ENCODE assay signal across 31 cellular contexts in genomic region chr2:85475801-85476610, GRCh38. TPM values are rescaled to one million over a fixed set of nuclear protein-coding genes. Genes with fewer than 3 reads are reported as not detected.
DNase-seq lines count a peak whose midpoint lies in the region; ATAC-seq and TF ChIP-seq lines count a peak whose summit lies in the region.
"Had no signal": no experiment of that assay in that cellular context is flagged by ENCODE, and none has a peak within 500 bp of the region (broad histone marks: within the 10 kb centered on the region; RNA-seq: fewer than 3 reads in every experiment).

No MANE protein-coding gene starts in this region.

- H3K9ac ChIP-seq in liver (ENCODE audit: low read depth in 1 of 2, low read length in 2 of 2) = peak overlapping the region in 1 of 2 donors; percentile 45

- no peak overlapping the region for H3K27ac Mint-ChIP-seq in stimulated activated effector memory CD8-positive, alpha-beta T cell treated with anti-CD3 and anti-CD28 coated beads, Interleukin-12 subunit alpha, Interleukin-12 subunit beta, amount 100 ng/mL, for 72 hours
- H3K27ac Mint-ChIP-seq: activated CD4-positive, alpha-beta memory T cell treated with anti-CD3 and anti-CD28 coated beads for 36 hours; activated naive CD4-positive, alpha-beta T cell treated with anti-CD3 and anti-CD28 coated beads, Interleukin-2, amount 50 U/mL, for 72 hours; activated T-helper 2 cell treated with anti-CD3 and anti-CD28 coated beads, Interferon-gamma antibody, Interleukin-2, Interleukin-4, amounts not matched to agents 10 μg/mL and 5 μg/mL and 100 μg/mL, durations not matched to agents 14 hours and 24 hours and 36 hours; B cell; CD8-positive, alpha-beta T cell; IgD-negative memory B cell; stimulated activated naive CD8-positive, alpha-beta T cell treated with anti-CD3 and anti-CD28 coated beads, Interleukin-15, amount 100 ng/mL, for 72 hours had no signal

- peaks cover 8 to 29% (median 16%) of the 10 kb centered on the region in 4 donors for H3K4me1 ChIP-seq in liver (ENCODE audit: control insufficient read depth in 4 of 4, insufficient read depth in 4 of 4, low read length in 3 of 4)
- H3K4me1 ChIP-seq: SJSA1, uterus had no signal

- H3K36me3 ChIP-seq in liver (ENCODE audit: control insufficient read depth in 4 of 4, insufficient read depth in 3 of 4, low read depth in 1 of 4, low read length in 3 of 4) = no peaks in the 10 kb centered on the region
- H3K36me3 ChIP-seq: gastroesophageal sphincter, Peyer's patch, SJSA1, uterus had no signal

- H3K36me3 Mint-ChIP-seq in stimulated activated effector memory CD8-positive, alpha-beta T cell treated with anti-CD3 and anti-CD28 coated beads, Interleukin-12 subunit alpha, Interleukin-12 subunit beta, amount 100 ng/mL, for 72 hours = no peaks in the 10 kb centered on the region
- H3K36me3 Mint-ChIP-seq: activated CD4-positive, alpha-beta memory T cell treated with anti-CD3 and anti-CD28 coated beads for 36 hours; activated naive CD4-positive, alpha-beta T cell treated with anti-CD3 and anti-CD28 coated beads, Interleukin-2, amount 50 U/mL, for 72 hours; CD8-positive, alpha-beta T cell; IgD-negative memory B cell had no signal

- TF ChIP-seq RAD21 in liver (IDR thresholded peaks at IDR 0.05) = no peak

- no peaks in the 10 kb centered on the region for H3K9me3 Mint-ChIP-seq in stimulated activated effector memory CD8-positive, alpha-beta T cell treated with anti-CD3 and anti-CD28 coated beads, Interleukin-12 subunit alpha, Interleukin-12 subunit beta, amount 100 ng/mL, for 72 hours
- H3K9me3 Mint-ChIP-seq: activated CD4-positive, alpha-beta memory T cell treated with anti-CD3 and anti-CD28 coated beads for 36 hours; activated naive CD4-positive, alpha-beta T cell treated with anti-CD3 and anti-CD28 coated beads, Interleukin-2, amount 50 U/mL, for 72 hours; activated T-helper 2 cell treated with anti-CD3 and anti-CD28 coated beads, Interferon-gamma antibody, Interleukin-2, Interleukin-4, amounts not matched to agents 10 μg/mL and 5 μg/mL and 100 μg/mL, durations not matched to agents 14 hours and 24 hours and 36 hours; CD8-positive, alpha-beta T cell; IgD-negative memory B cell; stimulated activated naive CD8-positive, alpha-beta T cell treated with anti-CD3 and anti-CD28 coated beads, Interleukin-15, amount 100 ng/mL, for 72 hours had no signal

- H3K4me3 ChIP-seq in liver (ENCODE audit: low read depth in 1 of 3, low read length in 3 of 3) = no peak overlapping the region
- H3K4me3 ChIP-seq: gastroesophageal sphincter, lung, Peyer's patch, SJSA1, uterus had no signal

- DNase-seq in Right ventricle myocardium inferior (ENCODE audit: missing footprints) (no peak), cardiac septum (ENCODE audit: low spot score) (no peak), left cardiac atrium (no peak)
- DNase-seq in activated CD4-positive, CD25-positive, alpha-beta regulatory T cell treated with anti-CD3 and anti-CD28 coated beads, Interleukin-2, amount 50 U/mL, for 72 hours = no peak
- DNase-seq in stimulated activated effector memory CD8-positive, alpha-beta T cell treated with anti-CD3 and anti-CD28 coated beads, Interleukin-12 subunit alpha, Interleukin-12 subunit beta, amount 100 ng/mL, for 72 hours (ENCODE audit: low spot score in 2 of 2) = no peak
- DNase-seq: activated CD4-positive, alpha-beta memory T cell treated with anti-CD3 and anti-CD28 coated beads for 36 hours; anterior cingulate cortex; CD8-positive, alpha-beta T cell; central memory CD4-positive, alpha-beta T cell; dermis blood vessel endothelial cell; NCI-H1092 treated with DMSO at 0.1 percent for 48 hours; NCI-H187 treated with DMSO at 0.1 percent for 48 hours; NCI-H2171 treated with DMSO at 0.1 percent for 48 hours; NCI-H524; Peyer's patch; stimulated activated CD4-positive, alpha-beta T cell treated with anti-CD3 and anti-CD28 coated beads, Interleukin-15, amount 100 ng/mL, for 24 hours; stimulated activated naive CD8-positive, alpha-beta T cell treated with anti-CD3 and anti-CD28 coated beads, Interleukin-15, amount 100 ng/mL, for 72 hours; T-helper 1 cell; uterus had no signal

- no peak for TF ChIP-seq CTCF in liver (IDR thresholded peaks at IDR 0.05; ENCODE audit: low read depth, low read length, missing input control)

- H3K27ac ChIP-seq in liver (ENCODE audit: low read depth in 1 of 2, low read length in 2 of 2) = no peak overlapping the region
- H3K27ac ChIP-seq: gastroesophageal sphincter, Peyer's patch, SJSA1, uterus had no signal

- ATAC-seq in Right ventricle myocardium inferior = peak; percentile 39
- ATAC-seq in left cardiac atrium = peak; percentile 36 to 53
- ATAC-seq in GM18519 (IDR thresholded peaks at IDR 0.05; ENCODE audit: low FRiP score, unreplicated experiment) = no peak
- no peak for ATAC-seq in HG02588 (IDR thresholded peaks at IDR 0.05; ENCODE audit: unreplicated experiment)
- ATAC-seq in stimulated activated effector memory CD8-positive, alpha-beta T cell treated with anti-CD3 and anti-CD28 coated beads, Interleukin-12 subunit alpha, Interleukin-12 subunit beta, amount 100 ng/mL, for 72 hours = no peak
- ATAC-seq: activated naive CD4-positive, alpha-beta T cell treated with anti-CD3 and anti-CD28 coated beads, Interleukin-2, amount 50 U/mL, for 72 hours; CD8-positive, alpha-beta T cell; gastroesophageal sphincter; stimulated activated naive CD8-positive, alpha-beta T cell treated with anti-CD3 and anti-CD28 coated beads, Interleukin-15, amount 100 ng/mL, for 72 hours had no signal

- no peaks in the 10 kb centered on the region for H3K27me3 ChIP-seq in liver (ENCODE audit: control insufficient read depth in 4 of 4, insufficient read depth in 4 of 4, low read length in 3 of 4)
- H3K27me3 ChIP-seq: gastroesophageal sphincter, Peyer's patch, SJSA1, uterus had no signal

- no peaks in the 10 kb centered on the region for H3K9me3 ChIP-seq in liver (ENCODE audit: control insufficient read depth in 4 of 4, low read length in 3 of 4)
- H3K9me3 ChIP-seq: gastroesophageal sphincter, Peyer's patch, SJSA1, uterus had no signal

- H3K4me3 Mint-ChIP-seq in stimulated activated effector memory CD8-positive, alpha-beta T cell treated with anti-CD3 and anti-CD28 coated beads, Interleukin-12 subunit alpha, Interleukin-12 subunit beta, amount 100 ng/mL, for 72 hours = no peak overlapping the region
- H3K4me3 Mint-ChIP-seq: activated CD4-positive, alpha-beta memory T cell treated with anti-CD3 and anti-CD28 coated beads for 36 hours; B cell; CD8-positive, alpha-beta T cell; stimulated activated naive CD8-positive, alpha-beta T cell treated with anti-CD3 and anti-CD28 coated beads, Interleukin-15, amount 100 ng/mL, for 72 hours had no signal

- intact Hi-C loops in Right ventricle myocardium inferior (cut with DNase I) (no loop called here), cardiac septum (cut with DNase I) (no loop called here), left cardiac atrium (cut with DNase I) (no loop called here)

- no peaks in the 10 kb centered on the region for H3K4me1 Mint-ChIP-seq in stimulated activated effector memory CD8-positive, alpha-beta T cell treated with anti-CD3 and anti-CD28 coated beads, Interleukin-12 subunit alpha, Interleukin-12 subunit beta, amount 100 ng/mL, for 72 hours

- 50% methylated on average over 4 of the region's 4 CpGs for WGBS in liver

TF ChIP-seq in liver, 16 proteins besides CTCF, POLR2A, EP300 and RAD21:
- TF ChIP-seq RXRA (IDR thresholded peaks at IDR 0.05) = peak; percentile 30 to 49
- peak; percentile 34 for TF ChIP-seq SP1 (IDR thresholded peaks at IDR 0.05)
- no peak for TF ChIP-seq ATF3 (IDR thresholded peaks at IDR 0.05)
- peak; percentile 46 to 65 for TF ChIP-seq HNF4A (conservative IDR thresholded peaks at IDR 0.05)

RNA-seq across cellular contexts. Expression of gene SH2D6, which starts 57.5 kb away (rescaled TPM):
- not detected for total RNA-seq in Right ventricle myocardium inferior
- not detected for total RNA-seq in cardiac septum
- total RNA-seq in left cardiac atrium = under 1 TPM; 0.29 to 0.37 TPM
- total RNA-seq in liver = under 1 TPM in 1 of 2 donors, not detected in 1; 0.92 TPM
- under 1 TPM; 0.28 to 0.39 TPM for polyA plus RNA-seq in liver
- total RNA-seq: dermis blood vessel endothelial cell, gastroesophageal sphincter, H4, SJSA1, uterus had no signal
- polyA plus RNA-seq: IgD-negative memory B cell, neural cell had no signal

Comparison
In these comparisons a context has a peak if more than half of its experiments do, and no peak if none do; other contexts are left out.
1. ATAC-seq: peak in Right ventricle myocardium inferior (single experiment) and left cardiac atrium (2 of 2); none in GM18519 (single experiment), HG02588 (single experiment) and stimulated activated effector memory CD8-positive, alpha-beta T cell treated with anti-CD3 and anti-CD28 coated beads, Interleukin-12 subunit alpha, Interleukin-12 subunit beta, amount 100 ng/mL, for 72 hours (single experiment).